Comparison of ENCODE assay signal across 1 cellular context in the genomic region with DNA sequence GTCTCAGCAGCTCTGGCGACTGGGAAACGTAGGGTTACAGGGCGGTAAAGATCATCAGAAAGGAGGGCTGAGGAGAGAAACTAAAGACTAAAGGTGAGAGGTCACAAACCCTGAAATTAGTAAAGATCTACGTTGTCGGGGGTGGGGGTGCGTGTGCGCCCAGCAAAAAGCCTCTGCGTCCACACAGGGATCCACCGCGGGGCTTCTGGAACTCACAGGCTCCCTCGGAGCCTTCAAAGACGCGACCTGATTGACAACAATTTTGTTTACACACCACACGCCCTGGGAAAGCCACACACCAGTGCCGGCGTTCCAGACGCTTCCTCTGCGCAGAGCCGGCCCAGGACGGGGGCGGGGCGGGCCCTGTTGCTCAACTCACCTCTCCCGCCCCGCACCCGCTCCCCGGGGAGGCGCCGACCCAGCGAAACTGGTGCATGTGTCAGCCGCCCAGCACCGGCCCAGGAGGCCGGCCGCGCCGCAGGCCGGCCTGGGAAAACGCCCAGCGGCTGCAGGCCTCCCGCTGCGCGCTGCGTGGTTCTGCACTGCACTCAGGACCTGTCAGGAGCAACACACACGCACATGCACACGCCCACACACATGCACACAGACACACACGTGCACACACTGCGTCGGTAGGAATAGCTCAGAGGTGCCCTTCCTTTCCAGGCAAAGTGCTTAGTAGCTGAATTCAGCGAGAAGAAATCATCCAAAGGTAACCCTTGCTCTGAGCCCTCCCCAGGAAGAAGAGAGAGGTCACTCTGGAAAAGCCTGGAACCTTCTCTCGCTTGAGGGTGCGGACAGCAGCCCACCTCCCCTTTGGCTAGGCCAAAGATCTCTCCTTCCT.
A peak's percentile ranks its signal among the peaks of the same experiment; 100 is the strongest.
TF ChIP-seq lines count a peak whose summit lies in the region.

No MANE protein-coding gene starts in this region.

TF ChIP-seq in K562, 482 proteins besides CTCF, POLR2A, EP300 and RAD21 (continued from another document and continues in another):
- TF ChIP-seq XRCC3 (IDR thresholded peaks at IDR 0.05): no peak
- TF ChIP-seq SMARCE1 (IDR thresholded peaks at IDR 0.05): no peak; the same call in 1 of the 2 replicates
- TF ChIP-seq, protein P1, sequence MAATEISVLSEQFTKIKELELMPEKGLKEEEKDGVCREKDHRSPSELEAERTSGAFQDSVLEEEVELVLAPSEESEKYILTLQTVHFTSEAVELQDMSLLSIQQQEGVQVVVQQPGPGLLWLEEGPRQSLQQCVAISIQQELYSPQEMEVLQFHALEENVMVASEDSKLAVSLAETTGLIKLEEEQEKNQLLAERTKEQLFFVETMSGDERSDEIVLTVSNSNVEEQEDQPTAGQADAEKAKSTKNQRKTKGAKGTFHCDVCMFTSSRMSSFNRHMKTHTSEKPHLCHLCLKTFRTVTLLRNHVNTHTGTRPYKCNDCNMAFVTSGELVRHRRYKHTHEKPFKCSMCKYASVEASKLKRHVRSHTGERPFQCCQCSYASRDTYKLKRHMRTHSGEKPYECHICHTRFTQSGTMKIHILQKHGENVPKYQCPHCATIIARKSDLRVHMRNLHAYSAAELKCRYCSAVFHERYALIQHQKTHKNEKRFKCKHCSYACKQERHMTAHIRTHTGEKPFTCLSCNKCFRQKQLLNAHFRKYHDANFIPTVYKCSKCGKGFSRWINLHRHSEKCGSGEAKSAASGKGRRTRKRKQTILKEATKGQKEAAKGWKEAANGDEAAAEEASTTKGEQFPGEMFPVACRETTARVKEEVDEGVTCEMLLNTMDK (IDR thresholded peaks at IDR 0.05; ENCODE audit: borderline replicate concordance, insufficient read depth, low read depth, low read length, poor library complexity, severe bottlenecking): no peak
- TF ChIP-seq ZNF384 (IDR thresholded peaks at IDR 0.05; ENCODE audit: low read depth, low read length): peak; percentile 19
- TF ChIP-seq HLTF (IDR thresholded peaks at IDR 0.05): no peak
- peak; percentile 97 for TF ChIP-seq CXXC5 (CRISPR knock-in tag; IDR thresholded peaks at IDR 0.05)
- peak; percentile 90 to 91 for TF ChIP-seq NRF1 (conservative IDR thresholded peaks at IDR 0.05 in 1 of 2, IDR thresholded peaks at IDR 0.05 in 1 of 2)
- peak; percentile 87 for TF ChIP-seq NR2C1 (IDR thresholded peaks at IDR 0.05)
- TF ChIP-seq NR2C1 (tag; IDR thresholded peaks at IDR 0.05): peak; percentile 92
- no peak for TF ChIP-seq ADNP (tag; IDR thresholded peaks at IDR 0.05)
- TF ChIP-seq ZNF696 (CRISPR knock-in tag; conservative IDR thresholded peaks at IDR 0.05): no peak
- TF ChIP-seq PREB (CRISPR knock-in tag; IDR thresholded peaks at IDR 0.05): 0 out of 2 replicates have a peak, but pooled peaks have one; percentile 69
- no peak for TF ChIP-seq ETS2 (tag; IDR thresholded peaks at IDR 0.05; ENCODE audit: borderline replicate concordance, poor library complexity, severe bottlenecking)
- TF ChIP-seq RBM22 (IDR thresholded peaks at IDR 0.05; ENCODE audit: low read depth, low read length, poor library complexity, severe bottlenecking): peak; percentile 80
- no peak; the same call in none of the 2 replicates for TF ChIP-seq CREB1 (IDR thresholded peaks at IDR 0.05)
- TF ChIP-seq CREB1 (CRISPR knock-in tag; IDR thresholded peaks at IDR 0.05): no peak
- no peak for TF ChIP-seq HSF4 (CRISPR knock-in tag; IDR thresholded peaks at IDR 0.05; ENCODE audit: borderline replicate concordance)
- TF ChIP-seq DACH1 (IDR thresholded peaks at IDR 0.05; ENCODE audit: partially characterized antibody): peak; percentile 66
- TF ChIP-seq TBL1XR1 (IDR thresholded peaks at IDR 0.05; ENCODE audit: low read length in 2 of 2): peak; percentile 43 to 64; a peak in 3 of 4 replicates
- TF ChIP-seq LARP7 (IDR thresholded peaks at IDR 0.05): no peak
- TF ChIP-seq PTBP1 (IDR thresholded peaks at IDR 0.05; ENCODE audit: low read depth, low read length): no peak
- TF ChIP-seq, protein P2, sequence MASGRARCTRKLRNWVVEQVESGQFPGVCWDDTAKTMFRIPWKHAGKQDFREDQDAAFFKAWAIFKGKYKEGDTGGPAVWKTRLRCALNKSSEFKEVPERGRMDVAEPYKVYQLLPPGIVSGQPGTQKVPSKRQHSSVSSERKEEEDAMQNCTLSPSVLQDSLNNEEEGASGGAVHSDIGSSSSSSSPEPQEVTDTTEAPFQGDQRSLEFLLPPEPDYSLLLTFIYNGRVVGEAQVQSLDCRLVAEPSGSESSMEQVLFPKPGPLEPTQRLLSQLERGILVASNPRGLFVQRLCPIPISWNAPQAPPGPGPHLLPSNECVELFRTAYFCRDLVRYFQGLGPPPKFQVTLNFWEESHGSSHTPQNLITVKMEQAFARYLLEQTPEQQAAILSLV (tag; IDR thresholded peaks at IDR 0.05): 0 out of 2 replicates have a peak, but pooled peaks have one; percentile 43
- TF ChIP-seq NFIC (IDR thresholded peaks at IDR 0.05): peak; percentile 54
- TF ChIP-seq CTBP1 (IDR thresholded peaks at IDR 0.05; ENCODE audit: borderline replicate concordance): peak; percentile 78
- TF ChIP-seq PHB2 (IDR thresholded peaks at IDR 0.05; ENCODE audit: low read depth): no peak
- TF ChIP-seq, protein P3, sequence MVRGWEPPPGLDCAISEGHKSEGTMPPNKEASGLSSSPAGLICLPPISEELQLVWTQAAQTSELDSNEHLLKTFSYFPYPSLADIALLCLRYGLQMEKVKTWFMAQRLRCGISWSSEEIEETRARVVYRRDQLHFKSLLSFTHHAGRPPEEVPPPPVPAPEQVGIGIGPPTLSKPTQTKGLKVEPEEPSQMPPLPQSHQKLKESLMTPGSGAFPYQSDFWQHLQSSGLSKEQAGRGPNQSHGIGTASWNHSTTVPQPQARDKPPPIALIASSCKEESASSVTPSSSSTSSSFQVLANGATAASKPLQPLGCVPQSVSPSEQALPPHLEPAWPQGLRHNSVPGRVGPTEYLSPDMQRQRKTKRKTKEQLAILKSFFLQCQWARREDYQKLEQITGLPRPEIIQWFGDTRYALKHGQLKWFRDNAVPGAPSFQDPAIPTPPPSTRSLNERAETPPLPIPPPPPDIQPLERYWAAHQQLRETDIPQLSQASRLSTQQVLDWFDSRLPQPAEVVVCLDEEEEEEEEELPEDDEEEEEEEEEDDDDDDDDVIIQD (CRISPR knock-in tag; IDR thresholded peaks at IDR 0.05): no peak
- TF ChIP-seq CBX3 (IDR thresholded peaks at IDR 0.05; ENCODE audit: borderline replicate concordance in 1 of 2, low read length in 2 of 2): peak in 1 of 2 experiments; percentile 82; a peak in 1 of 3 replicates
- TF ChIP-seq HINFP (tag; conservative IDR thresholded peaks at IDR 0.05; ENCODE audit: low read depth): no peak
- TF ChIP-seq NR2C2 (CRISPR knock-in tag; IDR thresholded peaks at IDR 0.05): no peak
- TF ChIP-seq NR2C2 (tag; IDR thresholded peaks at IDR 0.05): peak; percentile 96
- TF ChIP-seq MAZ (CRISPR knock-in tag; conservative IDR thresholded peaks at IDR 0.05 in 1 of 2, IDR thresholded peaks at IDR 0.05 in 1 of 2): peak; percentile 97
- TF ChIP-seq, protein P4, sequence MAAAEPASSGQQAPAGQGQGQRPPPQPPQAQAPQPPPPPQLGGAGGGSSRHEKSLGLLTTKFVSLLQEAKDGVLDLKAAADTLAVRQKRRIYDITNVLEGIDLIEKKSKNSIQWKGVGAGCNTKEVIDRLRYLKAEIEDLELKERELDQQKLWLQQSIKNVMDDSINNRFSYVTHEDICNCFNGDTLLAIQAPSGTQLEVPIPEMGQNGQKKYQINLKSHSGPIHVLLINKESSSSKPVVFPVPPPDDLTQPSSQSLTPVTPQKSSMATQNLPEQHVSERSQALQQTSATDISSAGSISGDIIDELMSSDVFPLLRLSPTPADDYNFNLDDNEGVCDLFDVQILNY (CRISPR knock-in tag; IDR thresholded peaks at IDR 0.05): no peak; the same call in 1 of the 2 replicates
- TF ChIP-seq, protein P5, sequence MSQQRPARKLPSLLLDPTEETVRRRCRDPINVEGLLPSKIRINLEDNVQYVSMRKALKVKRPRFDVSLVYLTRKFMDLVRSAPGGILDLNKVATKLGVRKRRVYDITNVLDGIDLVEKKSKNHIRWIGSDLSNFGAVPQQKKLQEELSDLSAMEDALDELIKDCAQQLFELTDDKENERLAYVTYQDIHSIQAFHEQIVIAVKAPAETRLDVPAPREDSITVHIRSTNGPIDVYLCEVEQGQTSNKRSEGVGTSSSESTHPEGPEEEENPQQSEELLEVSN (IDR thresholded peaks at IDR 0.05; ENCODE audit: borderline replicate concordance in 1 of 2, extremely low read depth in 1 of 2, insufficient read depth in 1 of 2, insufficient read length in 1 of 2, low read depth in 1 of 2, low read length in 1 of 2, poor library complexity in 1 of 2, severe bottlenecking in 1 of 2): peak; percentile 90 to 94
- TF ChIP-seq IFI16 (CRISPR knock-in tag; IDR thresholded peaks at IDR 0.05): no peak
- 0 out of 2 replicates have a peak, but pooled peaks have one; percentile 60 for TF ChIP-seq NR1H2 (CRISPR knock-in tag; IDR thresholded peaks at IDR 0.05)
- no peak for TF ChIP-seq ESRRB (CRISPR knock-in tag; IDR thresholded peaks at IDR 0.05; ENCODE audit: borderline replicate concordance)
- TF ChIP-seq, protein P6, sequence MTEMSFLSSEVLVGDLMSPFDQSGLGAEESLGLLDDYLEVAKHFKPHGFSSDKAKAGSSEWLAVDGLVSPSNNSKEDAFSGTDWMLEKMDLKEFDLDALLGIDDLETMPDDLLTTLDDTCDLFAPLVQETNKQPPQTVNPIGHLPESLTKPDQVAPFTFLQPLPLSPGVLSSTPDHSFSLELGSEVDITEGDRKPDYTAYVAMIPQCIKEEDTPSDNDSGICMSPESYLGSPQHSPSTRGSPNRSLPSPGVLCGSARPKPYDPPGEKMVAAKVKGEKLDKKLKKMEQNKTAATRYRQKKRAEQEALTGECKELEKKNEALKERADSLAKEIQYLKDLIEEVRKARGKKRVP (CRISPR knock-in tag; IDR thresholded peaks at IDR 0.05): no peak
- TF ChIP-seq ETS1 (conservative IDR thresholded peaks at IDR 0.05; ENCODE audit: control insufficient read depth, low read depth, low read length): peak; percentile 74
- no peak for TF ChIP-seq ARID2 (IDR thresholded peaks at IDR 0.05)
- TF ChIP-seq KDM5B (IDR thresholded peaks at IDR 0.05; ENCODE audit: insufficient replicate concordance, low read depth, low read length): peak; percentile 69
- TF ChIP-seq, protein P7, sequence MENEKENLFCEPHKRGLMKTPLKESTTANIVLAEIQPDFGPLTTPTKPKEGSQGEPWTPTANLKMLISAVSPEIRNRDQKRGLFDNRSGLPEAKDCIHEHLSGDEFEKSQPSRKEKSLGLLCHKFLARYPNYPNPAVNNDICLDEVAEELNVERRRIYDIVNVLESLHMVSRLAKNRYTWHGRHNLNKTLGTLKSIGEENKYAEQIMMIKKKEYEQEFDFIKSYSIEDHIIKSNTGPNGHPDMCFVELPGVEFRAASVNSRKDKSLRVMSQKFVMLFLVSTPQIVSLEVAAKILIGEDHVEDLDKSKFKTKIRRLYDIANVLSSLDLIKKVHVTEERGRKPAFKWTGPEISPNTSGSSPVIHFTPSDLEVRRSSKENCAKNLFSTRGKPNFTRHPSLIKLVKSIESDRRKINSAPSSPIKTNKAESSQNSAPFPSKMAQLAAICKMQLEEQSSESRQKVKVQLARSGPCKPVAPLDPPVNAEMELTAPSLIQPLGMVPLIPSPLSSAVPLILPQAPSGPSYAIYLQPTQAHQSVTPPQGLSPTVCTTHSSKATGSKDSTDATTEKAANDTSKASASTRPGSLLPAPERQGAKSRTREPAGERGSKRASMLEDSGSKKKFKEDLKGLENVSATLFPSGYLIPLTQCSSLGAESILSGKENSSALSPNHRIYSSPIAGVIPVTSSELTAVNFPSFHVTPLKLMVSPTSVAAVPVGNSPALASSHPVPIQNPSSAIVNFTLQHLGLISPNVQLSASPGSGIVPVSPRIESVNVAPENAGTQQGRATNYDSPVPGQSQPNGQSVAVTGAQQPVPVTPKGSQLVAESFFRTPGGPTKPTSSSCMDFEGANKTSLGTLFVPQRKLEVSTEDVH (IDR thresholded peaks at IDR 0.05; ENCODE audit: low read depth, partially characterized antibody): peak; percentile 25
- peak; percentile 99 for TF ChIP-seq CCNT2 (IDR thresholded peaks at IDR 0.05; ENCODE audit: borderline replicate concordance, extremely low read depth, insufficient read length, low read depth, low read length)
- TF ChIP-seq, protein P8, sequence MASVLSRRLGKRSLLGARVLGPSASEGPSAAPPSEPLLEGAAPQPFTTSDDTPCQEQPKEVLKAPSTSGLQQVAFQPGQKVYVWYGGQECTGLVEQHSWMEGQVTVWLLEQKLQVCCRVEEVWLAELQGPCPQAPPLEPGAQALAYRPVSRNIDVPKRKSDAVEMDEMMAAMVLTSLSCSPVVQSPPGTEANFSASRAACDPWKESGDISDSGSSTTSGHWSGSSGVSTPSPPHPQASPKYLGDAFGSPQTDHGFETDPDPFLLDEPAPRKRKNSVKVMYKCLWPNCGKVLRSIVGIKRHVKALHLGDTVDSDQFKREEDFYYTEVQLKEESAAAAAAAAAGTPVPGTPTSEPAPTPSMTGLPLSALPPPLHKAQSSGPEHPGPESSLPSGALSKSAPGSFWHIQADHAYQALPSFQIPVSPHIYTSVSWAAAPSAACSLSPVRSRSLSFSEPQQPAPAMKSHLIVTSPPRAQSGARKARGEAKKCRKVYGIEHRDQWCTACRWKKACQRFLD (CRISPR knock-in tag; IDR thresholded peaks at IDR 0.05): peak; percentile 64
- no peak for TF ChIP-seq CHD4 (IDR thresholded peaks at IDR 0.05; ENCODE audit: insufficient read depth, insufficient replicate concordance, low read depth, low read length, poor library complexity, severe bottlenecking)
- TF ChIP-seq SAP30 (IDR thresholded peaks at IDR 0.05; ENCODE audit: borderline replicate concordance, insufficient read depth, low read depth, low read length, poor library complexity, severe bottlenecking): peak; percentile 59
- peak; percentile 75 for TF ChIP-seq MEIS2 (IDR thresholded peaks at IDR 0.05; ENCODE audit: partially characterized antibody)
